ENCODE assay signal across 12 cellular contexts in the genomic region with DNA sequence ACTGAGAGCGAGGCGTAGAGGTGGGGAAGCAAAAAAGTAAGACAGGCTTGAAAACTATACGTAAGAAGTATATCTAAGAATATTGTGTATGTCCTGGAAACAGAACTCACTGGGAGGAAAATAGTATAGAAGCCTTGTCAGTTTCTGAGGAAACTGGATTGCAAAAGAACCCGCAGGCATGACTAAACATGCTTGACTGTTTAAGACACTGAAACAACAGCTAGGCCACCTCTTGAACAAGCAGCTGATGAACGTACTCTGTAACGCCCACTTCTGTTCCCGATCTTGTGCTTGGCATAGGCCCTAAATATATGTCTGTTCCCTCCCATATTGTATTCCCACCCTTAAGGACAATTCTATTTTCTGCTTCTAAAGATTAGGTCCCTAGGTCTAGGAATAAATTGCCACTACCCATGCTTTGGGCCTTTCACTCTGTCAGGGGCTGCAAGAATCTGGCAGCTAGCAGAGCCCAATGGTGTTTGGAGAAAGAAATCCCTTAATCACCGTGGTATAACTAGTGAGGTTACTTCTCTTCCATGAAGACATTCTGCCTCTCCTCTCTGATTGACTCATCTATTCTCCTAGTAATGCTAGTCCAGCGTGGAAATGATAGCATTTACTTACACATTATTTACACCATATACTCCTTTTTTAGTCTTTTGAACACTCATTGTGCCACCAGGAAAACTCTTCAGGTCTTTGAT. TPM values are rescaled to one million over a fixed set of nuclear protein-coding genes. Genes with fewer than 3 reads are reported as not detected.
A peak's percentile ranks its signal among the peaks of the same experiment; 100 is the strongest.
DNase-seq lines count a peak whose midpoint lies in the region; ATAC-seq and TF ChIP-seq lines count a peak whose summit lies in the region.
"Had no signal": no experiment of that assay in that cellular context is flagged by ENCODE, and none has a peak within 500 bp of the region (broad histone marks: within the 10 kb centered on the region; RNA-seq: fewer than 3 reads in every experiment).

No MANE protein-coding gene starts in this region.

- peaks cover 4% of the 10 kb centered on the region for H3K36me3 Mint-ChIP-seq in activated CD4-positive, alpha-beta T cell treated with anti-CD3 and anti-CD28 coated beads, Interleukin-2, amount 10 ng/mL, durations not matched to agents 24 days and 14 days (ENCODE audit: low read depth)
- H3K36me3 Mint-ChIP-seq: activated naive CD4-positive, alpha-beta T cell treated with anti-CD3 and anti-CD28 coated beads, Interleukin-2, amount 50 U/mL, for 24 hours had no signal

- peak overlapping the region; percentile 26 for H3K27ac Mint-ChIP-seq in activated CD4-positive, alpha-beta T cell treated with anti-CD3 and anti-CD28 coated beads, Interleukin-2, amount 10 ng/mL, durations not matched to agents 24 days and 14 days
- H3K27ac Mint-ChIP-seq: activated naive CD4-positive, alpha-beta T cell treated with anti-CD3 and anti-CD28 coated beads, Interleukin-2, amount 50 U/mL, for 24 hours had no signal

- no peaks in the 10 kb centered on the region for H4K20me1 ChIP-seq in hepatocyte (ENCODE audit: insufficient read depth, poor library complexity, severe bottlenecking)

- H3K27ac ChIP-seq in hepatocyte = peak overlapping the region; percentile 61
- H3K27ac ChIP-seq in upper lobe of left lung = peak overlapping the region; percentile 33 to 75 (median 57)
- H3K27ac ChIP-seq: gastroesophageal sphincter had no signal

- intact Hi-C loops in activated CD4-positive, alpha-beta T cell treated with anti-CD3 and anti-CD28 coated beads, Interleukin-2, amount 10 ng/mL, durations not matched to agents 24 days and 14 days (cut with micrococcal nuclease) = no loop called here

- H3K4me3 Mint-ChIP-seq in activated CD4-positive, alpha-beta T cell treated with anti-CD3 and anti-CD28 coated beads, Interleukin-2, amount 10 ng/mL, durations not matched to agents 24 days and 14 days = no peak overlapping the region
- H3K4me3 Mint-ChIP-seq: activated naive CD4-positive, alpha-beta T cell treated with anti-CD3 and anti-CD28 coated beads, Interleukin-2, amount 50 U/mL, for 24 hours had no signal

- WGBS in hepatocyte (ENCODE audit: low lambda C conversion rate, missing lambda C conversion rate) = 81% methylated on average over 9 of the region's 9 CpGs
- 56 to 75% methylated on average over 9 of the region's 9 CpGs for WGBS in upper lobe of left lung, 2 donors

- H3K79me2 ChIP-seq in hepatocyte = no peaks in the 10 kb centered on the region

- DNase-seq in activated CD4-positive, alpha-beta T cell treated with anti-CD3 and anti-CD28 coated beads, Interleukin-2, amount 10 ng/mL, durations not matched to agents 24 days and 14 days = no peak
- no peak for DNase-seq in activated CD4-positive, alpha-beta T cell treated with anti-CD3 and anti-CD28 coated beads, Interleukin-2, amount 50 U/mL, for 1 hour
- DNase-seq in UCSD-AML1 (lab: John Stamatoyannopoulos, UW; ENCODE audit: unreplicated experiment) = peak; percentile 22
- DNase-seq in hepatocyte (ENCODE audit: low spot score) = peak; percentile 42
- DNase-seq in upper lobe of left lung = peak in 1 of 2 donors; percentile 86
- no peak for DNase-seq in C1 segment of cervical spinal cord (lab: John Stamatoyannopoulos, UW)
- DNase-seq in D341Med (ENCODE audit: low spot score) = no peak
- DNase-seq: NCI-H2107, T1000 had no signal

- H3K4me1 ChIP-seq in hepatocyte (ENCODE audit: insufficient read depth) = peaks cover 11% of the 10 kb centered on the region
- H3K4me1 ChIP-seq in upper lobe of left lung = peaks cover 14 to 27% (median 18%) of the 10 kb centered on the region in 4 donors

- H3K4me2 ChIP-seq in hepatocyte = no peak overlapping the region

- no peak for TF ChIP-seq POLR2A in upper lobe of left lung (IDR thresholded peaks at IDR 0.05)

- H3K27me3 ChIP-seq in hepatocyte (no peaks in the 10 kb centered on the region), upper lobe of left lung (no peaks in the 10 kb centered on the region)
- H3K27me3 ChIP-seq: gastroesophageal sphincter had no signal

- TF ChIP-seq CTCF in hepatocyte (IDR thresholded peaks at IDR 0.05; ENCODE audit: poor library complexity) = no peak
- TF ChIP-seq CTCF in upper lobe of left lung (IDR thresholded peaks at IDR 0.05) = no peak

- H3K36me3 ChIP-seq in hepatocyte (replicated peaks; ENCODE audit: insufficient read depth, low read depth) (no peaks in the 10 kb centered on the region), upper lobe of left lung (no peaks in the 10 kb centered on the region)
- H3K36me3 ChIP-seq: gastroesophageal sphincter had no signal

- ATAC-seq in upper lobe of left lung (ENCODE audit: low FRiP score in 2 of 2) = peak; percentile 52 to 81
- ATAC-seq in HG03442 (IDR thresholded peaks at IDR 0.05; ENCODE audit: unreplicated experiment) = no peak
- ATAC-seq: gastroesophageal sphincter had no signal

- no peaks in the 10 kb centered on the region for H3K9me2 ChIP-seq in hepatocyte (replicated peaks; ENCODE audit: insufficient read depth)

- H3K27me3 Mint-ChIP-seq in activated CD4-positive, alpha-beta T cell treated with anti-CD3 and anti-CD28 coated beads, Interleukin-2, amount 10 ng/mL, durations not matched to agents 24 days and 14 days = no peaks in the 10 kb centered on the region
- H3K27me3 Mint-ChIP-seq: activated naive CD4-positive, alpha-beta T cell treated with anti-CD3 and anti-CD28 coated beads, Interleukin-2, amount 50 U/mL, for 24 hours had no signal

- peak in 1 of 4 donors; percentile 61 for TF ChIP-seq EP300 in upper lobe of left lung (IDR thresholded peaks at IDR 0.05)

- H3K9me3 ChIP-seq in hepatocyte (ENCODE audit: low read depth) = no peaks in the 10 kb centered on the region
- no peaks in the 10 kb centered on the region for H3K9me3 ChIP-seq in upper lobe of left lung
- H3K9me3 ChIP-seq: gastroesophageal sphincter had no signal

- no peak overlapping the region for H3K4me3 ChIP-seq in hepatocyte
- H3K4me3 ChIP-seq in upper lobe of left lung = no peak overlapping the region
- H3K4me3 ChIP-seq: gastroesophageal sphincter had no signal

- no peak overlapping the region for H2AFZ ChIP-seq in hepatocyte

- peaks cover 27% of the 10 kb centered on the region for H3K4me1 Mint-ChIP-seq in activated CD4-positive, alpha-beta T cell treated with anti-CD3 and anti-CD28 coated beads, Interleukin-2, amount 10 ng/mL, durations not matched to agents 24 days and 14 days

- H3K9me3 Mint-ChIP-seq in activated CD4-positive, alpha-beta T cell treated with anti-CD3 and anti-CD28 coated beads, Interleukin-2, amount 10 ng/mL, durations not matched to agents 24 days and 14 days = peaks cover 20% of the 10 kb centered on the region

RNA-seq across cellular contexts. Expression of a gene that starts 46.2 kb away (rescaled TPM):
- total RNA-seq in activated CD4-positive, alpha-beta T cell treated with anti-CD3 and anti-CD28 coated beads, Interleukin-2, amount 10 ng/mL, durations not matched to agents 24 days and 14 days = 144 and 151 TPM in 2 replicates
- total RNA-seq in hepatocyte (6.7 and 12.6 TPM in 2 replicates), upper lobe of left lung (1 to 10 TPM; 2.4 to 9.9 (median 4.5) TPM)
- 14.2 and 16.8 TPM in 2 replicates for polyA plus RNA-seq in hepatocyte

Comparison
In these comparisons a context has a peak if more than half of its experiments do, and no peak if none do; other contexts are left out.
1. DNase-seq: peak in UCSD-AML1 (single experiment) and hepatocyte (single experiment); none in activated CD4-positive, alpha-beta T cell treated with anti-CD3 and anti-CD28 coated beads, Interleukin-2, amount 10 ng/mL, durations not matched to agents 24 days and 14 days (single experiment), activated CD4-positive, alpha-beta T cell treated with anti-CD3 and anti-CD28 coated beads, Interleukin-2, amount 50 U/mL, for 1 hour (single experiment), C1 segment of cervical spinal cord (0 of 14) and D341Med (single experiment).
2. RNA of a gene that starts 46.2 kb away (total RNA-seq): 144 to 151 TPM in activated CD4-positive, alpha-beta T cell treated with anti-CD3 and anti-CD28 coated beads, Interleukin-2, amount 10 ng/mL, durations not matched to agents 24 days and 14 days; 6.7 to 12.6 TPM in hepatocyte and 2.4 to 9.9 TPM in upper lobe of left lung; every median in the first group is over 10 times any median in the second.